Comparison of ENCODE assay signal across 20 cellular contexts in the genomic region with DNA sequence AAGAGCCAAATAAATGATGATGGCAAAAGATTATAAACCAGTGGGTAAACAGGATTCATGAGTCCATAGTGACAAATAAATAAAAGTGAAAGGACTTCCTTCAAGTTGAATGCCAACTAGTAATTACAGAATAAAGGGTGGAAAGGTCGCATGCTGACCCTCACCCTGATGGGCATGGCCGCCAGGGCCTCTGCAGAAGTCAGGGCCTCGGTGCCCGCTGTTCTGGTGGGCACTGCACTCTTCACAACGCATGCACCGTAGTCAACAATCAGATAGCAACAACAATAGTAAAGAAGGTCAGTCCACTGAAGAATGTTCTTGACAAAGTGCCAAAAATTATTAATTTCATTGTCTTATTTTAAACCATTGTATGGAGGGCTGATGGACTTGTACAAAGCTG.
"Had no signal": no experiment of that assay in that cellular context is flagged by ENCODE, and none has a peak within 500 bp of the region (broad histone marks: within the 10 kb centered on the region; RNA-seq: fewer than 3 reads in every experiment).

No MANE protein-coding gene starts in this region.

- H3K27ac ChIP-seq: left ventricle myocardium inferior, ovary, skin epidermis, tibial nerve, uterus had no signal

- H3K36me3 ChIP-seq: left ventricle myocardium inferior, ovary, tibial nerve, uterus had no signal

- H3K4me1 ChIP-seq: left ventricle myocardium inferior, tibial nerve, uterus had no signal

- H3K4me3 ChIP-seq: left ventricle myocardium inferior, lung, mucosa of descending colon, ovary, skin epidermis, tibial nerve, uterus had no signal

- H3K9me3 ChIP-seq: left ventricle myocardium inferior, mucosa of descending colon, ovary, tibial nerve, uterus had no signal

- H3K27me3 ChIP-seq: ovary, tibial nerve, uterus had no signal

- DNase-seq: hypothalamus; immature natural killer cell; kidney; left ventricle myocardium inferior; midbrain; mucosa of descending colon; naive thymus-derived CD4-positive, alpha-beta T cell; ovary; right cardiac atrium; stimulated activated CD4-positive, alpha-beta T cell treated with anti-CD3 and anti-CD28 coated beads, Interleukin-1b, Interleukin-23, amount 100 ng/mL, for 48 hours; stimulated activated CD4-positive, alpha-beta T cell treated with anti-CD3 and anti-CD28 coated beads, Interleukin-2, amount 100 ng/mL, for 48 hours; stimulated activated CD4-positive, alpha-beta T cell treated with anti-CD3 and anti-CD28 coated beads, Interleukin-4, amount 100 ng/mL, for 4 hours; stimulated activated CD8-positive, alpha-beta memory T cell treated with anti-CD3 and anti-CD28 coated beads, Interleukin-4, amount 100 ng/mL, for 48 hours; stimulated activated naive CD4-positive, alpha-beta T cell treated with Interleukin-2 at 50 U/mL for 16 hours; stimulated activated naive CD8-positive, alpha-beta T cell treated with anti-CD3 and anti-CD28 coated beads, Interleukin-15, amount 100 ng/mL, for 72 hours; substantia nigra; uterus had no signal
